Comparison of ENCODE assay signal across 19 cellular contexts in the genomic region with DNA sequence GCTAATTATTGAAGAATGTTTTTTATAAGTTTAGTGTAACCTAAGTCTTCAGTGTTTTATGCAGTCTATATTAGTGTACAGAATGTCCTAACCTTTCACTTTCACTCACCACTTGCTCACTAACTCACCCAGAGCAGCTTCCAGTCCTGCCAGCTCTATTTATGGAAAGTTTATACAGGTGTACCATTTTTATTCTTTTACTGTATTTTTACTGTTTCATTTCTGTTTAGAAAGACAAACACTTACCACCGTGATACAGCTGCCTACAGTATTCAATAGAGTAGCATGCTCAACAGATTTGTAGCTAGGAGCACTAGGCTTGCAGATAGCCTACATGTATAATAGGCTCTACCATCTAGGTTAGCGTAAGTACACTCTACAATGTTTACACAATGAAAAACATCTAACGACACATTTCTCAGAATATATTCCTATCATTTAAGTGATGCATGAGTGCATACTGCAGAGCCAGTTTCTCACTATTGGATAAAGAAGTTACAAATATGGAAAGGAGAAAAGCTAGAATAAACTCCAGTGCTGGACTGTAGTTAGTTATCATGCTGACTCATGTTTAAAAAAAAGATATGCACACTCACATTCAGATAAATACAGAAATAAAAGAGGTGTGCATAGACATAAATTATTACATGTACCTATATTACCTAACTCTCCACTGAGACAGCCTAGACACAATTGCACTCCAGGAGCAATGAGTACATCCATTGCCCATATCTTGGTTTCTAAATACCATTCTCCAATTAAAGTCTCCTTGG. TPM values are rescaled to one million over a fixed set of nuclear protein-coding genes. Genes with fewer than 3 reads are reported as not detected.
DNase-seq lines count a peak whose midpoint lies in the region; ATAC-seq and TF ChIP-seq lines count a peak whose summit lies in the region.
"Had no signal": no experiment of that assay in that cellular context is flagged by ENCODE, and none has a peak within 500 bp of the region (broad histone marks: within the 10 kb centered on the region; RNA-seq: fewer than 3 reads in every experiment).

No MANE protein-coding gene starts in this region.

- in situ Hi-C loops in GM23248 (cut with MboI) = no loop called here

- 77 to 82% methylated on average over 3 of the region's 3 CpGs for WGBS in GM23248 (ENCODE audit: low coverage in 1 of 2, low lambda C conversion rate in 2 of 2, missing lambda C conversion rate in 2 of 2), 2 experiments

- ATAC-seq in GM19324 (IDR thresholded peaks at IDR 0.05; ENCODE audit: low FRiP score, unreplicated experiment) (peak; percentile 60), HG03432 (IDR thresholded peaks at IDR 0.05; ENCODE audit: unreplicated experiment) (peak; percentile 84), HG02884 (IDR thresholded peaks at IDR 0.05; ENCODE audit: unreplicated experiment) (no peak)
- ATAC-seq: CD8-positive, alpha-beta T cell had no signal

- H3K4me1 ChIP-seq in DOHH2 (ENCODE audit: control insufficient read depth, low read length) (peaks cover 12% of the 10 kb centered on the region), GM23248 (ENCODE audit: insufficient read depth) (no peaks in the 10 kb centered on the region)
- H3K4me1 ChIP-seq: Peyer's patch had no signal

- H3K4me3 ChIP-seq in DOHH2 (ENCODE audit: low read length) (no peak overlapping the region), GM23248 (no peak overlapping the region)
- H3K4me3 ChIP-seq: hepatocyte, Peyer's patch, smooth muscle cell, thoracic aorta had no signal

- H3K4me2 ChIP-seq in DOHH2 (ENCODE audit: low read length) (peak overlapping the region; percentile 1; the same call in 1 of the 2 replicates), GM23248 (ENCODE audit: unreplicated experiment) (no peak overlapping the region)
- H3K4me2 ChIP-seq: hepatocyte, smooth muscle cell had no signal

- H3K27ac ChIP-seq in DOHH2 (ENCODE audit: low read depth, low read length) (no peak overlapping the region), GM23248 (no peak overlapping the region)
- H3K27ac ChIP-seq: hepatocyte, Peyer's patch, thoracic aorta had no signal

- DNase-seq in NCI-H748 treated with DMSO at 0.1 percent for 48 hours (lab: John Stamatoyannopoulos, UW) (peak; percentile 88), GM23248 (no peak), GM10266 (ENCODE audit: extremely low spot score) (no peak), COR-L47 (lab: John Stamatoyannopoulos, UW) (no peak)
- DNase-seq: activated naive CD4-positive, alpha-beta T cell treated with anti-CD3 and anti-CD28 coated beads for 36 hours; activated T-cell treated with anti-CD3 and anti-CD28 coated beads for 4 hours; CD8-positive, alpha-beta T cell; KBM-7; kidney; NCI-H1048; NCI-H526 treated with DMSO at 0.1 percent for 48 hours; Peyer's patch had no signal

- H3K9me3 ChIP-seq in DOHH2 (ENCODE audit: control insufficient read depth, insufficient read depth, low read length) (no peaks in the 10 kb centered on the region), GM23248 (ENCODE audit: low read depth) (no peaks in the 10 kb centered on the region)
- H3K9me3 ChIP-seq: Peyer's patch, thoracic aorta had no signal

- no peak overlapping the region for H3K9ac ChIP-seq in GM23248

- H4K20me1 ChIP-seq in DOHH2 (ENCODE audit: control insufficient read depth, insufficient read depth, low read depth, low read length) = no peaks in the 10 kb centered on the region
- H4K20me1 ChIP-seq in GM23248 (ENCODE audit: insufficient read depth) = no peaks in the 10 kb centered on the region

- TF ChIP-seq CTCF in DOHH2 (IDR thresholded peaks at IDR 0.05; ENCODE audit: low read depth, low read length, poor library complexity, severe bottlenecking) (no peak), GM10266 (IDR thresholded peaks at IDR 0.05; ENCODE audit: control insufficient read depth, insufficient read depth, low read depth, missing control alignments) (no peak)

- H3K79me2 ChIP-seq in DOHH2 (ENCODE audit: control insufficient read depth, low read length) (no peaks in the 10 kb centered on the region), GM23248 (ENCODE audit: insufficient read depth) (no peaks in the 10 kb centered on the region)
- H3K79me2 ChIP-seq: hepatocyte had no signal

- H3K27me3 ChIP-seq in DOHH2 (ENCODE audit: control insufficient read depth, low read length) = no peaks in the 10 kb centered on the region
- no peaks in the 10 kb centered on the region for H3K27me3 ChIP-seq in GM23248 (replicated peaks; ENCODE audit: insufficient read depth)
- H3K27me3 ChIP-seq: hepatocyte, Peyer's patch had no signal

- H3F3A ChIP-seq in DOHH2 (ENCODE audit: control insufficient read depth, insufficient read depth) (no peaks in the 10 kb centered on the region), GM23248 (ENCODE audit: insufficient read depth) (no peaks in the 10 kb centered on the region)

- H3K36me3 ChIP-seq in DOHH2 (ENCODE audit: control insufficient read depth, low read length) (no peaks in the 10 kb centered on the region), GM23248 (ENCODE audit: low read depth) (no peaks in the 10 kb centered on the region)
- H3K36me3 ChIP-seq: Peyer's patch, thoracic aorta had no signal

- H3K9me2 ChIP-seq in DOHH2 (replicated peaks; ENCODE audit: control insufficient read depth, low read length) = no peaks in the 10 kb centered on the region
- H3K9me2 ChIP-seq in GM23248 (ENCODE audit: insufficient read depth) = no peaks in the 10 kb centered on the region

- H2AFZ ChIP-seq in GM23248 = no peak overlapping the region
- H2AFZ ChIP-seq: hepatocyte had no signal

RNA-seq across cellular contexts. Expression of a gene that starts 30.4 kb away (rescaled TPM):
- 31.6 and 45.1 TPM in 2 replicates for total RNA-seq in GM23248 (2014; rRNA removed; shearing (Covaris generic))
- 24.9 and 27.7 TPM in 2 replicates for polyA plus RNA-seq in GM23248 (2016; fragmentation: Nextera tagmentation; extraction: Ambion mirVana)
- total RNA-seq: CD8-positive, alpha-beta T cell; hepatocyte; Peyer's patch had no signal
- polyA plus RNA-seq: smooth muscle cell had no signal
